Comparison of ENCODE assay signal across 1 cellular context in genomic region chr2:60885683-60886082, GRCh38.
TF ChIP-seq lines count a peak whose summit lies in the region.

No MANE protein-coding gene starts in this region.

TF ChIP-seq in HepG2, 621 proteins besides CTCF, POLR2A, EP300 and RAD21 (continued from another document and continues in another):
- TF ChIP-seq, protein P1, sequence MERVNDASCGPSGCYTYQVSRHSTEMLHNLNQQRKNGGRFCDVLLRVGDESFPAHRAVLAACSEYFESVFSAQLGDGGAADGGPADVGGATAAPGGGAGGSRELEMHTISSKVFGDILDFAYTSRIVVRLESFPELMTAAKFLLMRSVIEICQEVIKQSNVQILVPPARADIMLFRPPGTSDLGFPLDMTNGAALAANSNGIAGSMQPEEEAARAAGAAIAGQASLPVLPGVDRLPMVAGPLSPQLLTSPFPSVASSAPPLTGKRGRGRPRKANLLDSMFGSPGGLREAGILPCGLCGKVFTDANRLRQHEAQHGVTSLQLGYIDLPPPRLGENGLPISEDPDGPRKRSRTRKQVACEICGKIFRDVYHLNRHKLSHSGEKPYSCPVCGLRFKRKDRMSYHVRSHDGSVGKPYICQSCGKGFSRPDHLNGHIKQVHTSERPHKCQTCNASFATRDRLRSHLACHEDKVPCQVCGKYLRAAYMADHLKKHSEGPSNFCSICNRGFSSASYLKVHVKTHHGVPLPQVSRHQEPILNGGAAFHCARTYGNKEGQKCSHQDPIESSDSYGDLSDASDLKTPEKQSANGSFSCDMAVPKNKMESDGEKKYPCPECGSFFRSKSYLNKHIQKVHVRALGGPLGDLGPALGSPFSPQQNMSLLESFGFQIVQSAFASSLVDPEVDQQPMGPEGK (CRISPR knock-in tag; IDR thresholded peaks at IDR 0.05), result 0 out of 2 replicates have a peak, but pooled peaks have one; percentile 18
- TF ChIP-seq, protein P2, sequence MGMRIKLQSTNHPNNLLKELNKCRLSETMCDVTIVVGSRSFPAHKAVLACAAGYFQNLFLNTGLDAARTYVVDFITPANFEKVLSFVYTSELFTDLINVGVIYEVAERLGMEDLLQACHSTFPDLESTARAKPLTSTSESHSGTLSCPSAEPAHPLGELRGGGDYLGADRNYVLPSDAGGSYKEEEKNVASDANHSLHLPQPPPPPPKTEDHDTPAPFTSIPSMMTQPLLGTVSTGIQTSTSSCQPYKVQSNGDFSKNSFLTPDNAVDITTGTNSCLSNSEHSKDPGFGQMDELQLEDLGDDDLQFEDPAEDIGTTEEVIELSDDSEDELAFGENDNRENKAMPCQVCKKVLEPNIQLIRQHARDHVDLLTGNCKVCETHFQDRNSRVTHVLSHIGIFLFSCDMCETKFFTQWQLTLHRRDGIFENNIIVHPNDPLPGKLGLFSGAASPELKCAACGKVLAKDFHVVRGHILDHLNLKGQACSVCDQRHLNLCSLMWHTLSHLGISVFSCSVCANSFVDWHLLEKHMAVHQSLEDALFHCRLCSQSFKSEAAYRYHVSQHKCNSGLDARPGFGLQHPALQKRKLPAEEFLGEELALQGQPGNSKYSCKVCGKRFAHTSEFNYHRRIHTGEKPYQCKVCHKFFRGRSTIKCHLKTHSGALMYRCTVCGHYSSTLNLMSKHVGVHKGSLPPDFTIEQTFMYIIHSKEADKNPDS (CRISPR knock-in tag; IDR thresholded peaks at IDR 0.05), result no peak
- TF ChIP-seq MXD1 (CRISPR knock-in tag; IDR thresholded peaks at IDR 0.05), result no peak
- TF ChIP-seq ZNF468 (CRISPR knock-in tag; IDR thresholded peaks at IDR 0.05), result no peak
- 0 out of 2 replicates have a peak, but pooled peaks have one; percentile 71 for TF ChIP-seq KLF6 (CRISPR knock-in tag; IDR thresholded peaks at IDR 0.05)
- peak; percentile 46; the same call in 1 of the 2 replicates for TF ChIP-seq SOX13 (IDR thresholded peaks at IDR 0.05)
- TF ChIP-seq SOX13 (CRISPR knock-in tag; conservative IDR thresholded peaks at IDR 0.05 in 1 of 2, IDR thresholded peaks at IDR 0.05 in 1 of 2), result peak in 1 of 2 experiments; percentile 87; a peak in 2 of 4 replicates
- TF ChIP-seq TCF7L2 (IDR thresholded peaks at IDR 0.05; ENCODE audit: low read depth, low read length), result peak; percentile 61; the same call in 1 of the 2 replicates
- TF ChIP-seq, protein P3, sequence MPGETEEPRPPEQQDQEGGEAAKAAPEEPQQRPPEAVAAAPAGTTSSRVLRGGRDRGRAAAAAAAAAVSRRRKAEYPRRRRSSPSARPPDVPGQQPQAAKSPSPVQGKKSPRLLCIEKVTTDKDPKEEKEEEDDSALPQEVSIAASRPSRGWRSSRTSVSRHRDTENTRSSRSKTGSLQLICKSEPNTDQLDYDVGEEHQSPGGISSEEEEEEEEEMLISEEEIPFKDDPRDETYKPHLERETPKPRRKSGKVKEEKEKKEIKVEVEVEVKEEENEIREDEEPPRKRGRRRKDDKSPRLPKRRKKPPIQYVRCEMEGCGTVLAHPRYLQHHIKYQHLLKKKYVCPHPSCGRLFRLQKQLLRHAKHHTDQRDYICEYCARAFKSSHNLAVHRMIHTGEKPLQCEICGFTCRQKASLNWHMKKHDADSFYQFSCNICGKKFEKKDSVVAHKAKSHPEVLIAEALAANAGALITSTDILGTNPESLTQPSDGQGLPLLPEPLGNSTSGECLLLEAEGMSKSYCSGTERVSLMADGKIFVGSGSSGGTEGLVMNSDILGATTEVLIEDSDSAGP (CRISPR knock-in tag; IDR thresholded peaks at IDR 0.05; ENCODE audit: borderline replicate concordance), result no peak
- TF ChIP-seq NCOR1 (IDR thresholded peaks at IDR 0.05; ENCODE audit: borderline replicate concordance, low read length), result peak; percentile 59; the same call in 1 of the 2 replicates
- TF ChIP-seq TSC22D2 (CRISPR knock-in tag; IDR thresholded peaks at IDR 0.05; ENCODE audit: borderline replicate concordance), result no peak
- no peak for TF ChIP-seq HOXA9 (CRISPR knock-in tag; IDR thresholded peaks at IDR 0.05; ENCODE audit: borderline replicate concordance)
- TF ChIP-seq FOXA1 (IDR thresholded peaks at IDR 0.05), result no peak
- peak; percentile 90 for TF ChIP-seq FOXA1 (CRISPR knock-in tag; IDR thresholded peaks at IDR 0.05)
- TF ChIP-seq NAIF1 (CRISPR knock-in tag; IDR thresholded peaks at IDR 0.05; ENCODE audit: borderline replicate concordance), result no peak
- no peak for TF ChIP-seq MATR3 (CRISPR knock-in tag; IDR thresholded peaks at IDR 0.05)
- TF ChIP-seq SKI (IDR thresholded peaks at IDR 0.05; ENCODE audit: partially characterized antibody), result no peak
- no peak for TF ChIP-seq ZNF350 (CRISPR knock-in tag; IDR thresholded peaks at IDR 0.05; ENCODE audit: borderline replicate concordance, low read depth)
- no peak for TF ChIP-seq CAMTA2 (CRISPR knock-in tag; IDR thresholded peaks at IDR 0.05; ENCODE audit: borderline replicate concordance)
- no peak for TF ChIP-seq ZNF382 (CRISPR knock-in tag; IDR thresholded peaks at IDR 0.05; ENCODE audit: borderline replicate concordance)
- no peak for TF ChIP-seq PAX8 (CRISPR knock-in tag; IDR thresholded peaks at IDR 0.05; ENCODE audit: borderline replicate concordance)
- no peak for TF ChIP-seq ZNF446 (CRISPR knock-in tag; IDR thresholded peaks at IDR 0.05)
- peak; percentile 25; the same call in 1 of the 2 replicates for TF ChIP-seq ATF1 (CRISPR knock-in tag; IDR thresholded peaks at IDR 0.05)
- no peak; the same call in 1 of the 2 replicates for TF ChIP-seq CREB1 (IDR thresholded peaks at IDR 0.05)
- TF ChIP-seq CREB1 (CRISPR knock-in tag; IDR thresholded peaks at IDR 0.05), result peak; percentile 50; the same call in 1 of the 2 replicates
- TF ChIP-seq KDM2A (CRISPR knock-in tag; IDR thresholded peaks at IDR 0.05; ENCODE audit: borderline replicate concordance, low read depth), result no peak
- TF ChIP-seq ZNF3 (CRISPR knock-in tag; IDR thresholded peaks at IDR 0.05), result no peak
- TF ChIP-seq ASH2L (IDR thresholded peaks at IDR 0.05; ENCODE audit: insufficient read length, low read depth, low read length), result peak; percentile 53
- TF ChIP-seq MAFF (IDR thresholded peaks at IDR 0.05; ENCODE audit: low read depth, low read length), result peak; percentile 91
- TF ChIP-seq ZNF652 (CRISPR knock-in tag; IDR thresholded peaks at IDR 0.05; ENCODE audit: borderline replicate concordance, low read depth), result peak; percentile 89
- TF ChIP-seq GMEB2 (CRISPR knock-in tag; IDR thresholded peaks at IDR 0.05; ENCODE audit: low read depth), result no peak
- no peak for TF ChIP-seq ZNF354B (CRISPR knock-in tag; IDR thresholded peaks at IDR 0.05)
- no peak for TF ChIP-seq ZNF878 (CRISPR knock-in tag; IDR thresholded peaks at IDR 0.05)
- TF ChIP-seq, protein P4, sequence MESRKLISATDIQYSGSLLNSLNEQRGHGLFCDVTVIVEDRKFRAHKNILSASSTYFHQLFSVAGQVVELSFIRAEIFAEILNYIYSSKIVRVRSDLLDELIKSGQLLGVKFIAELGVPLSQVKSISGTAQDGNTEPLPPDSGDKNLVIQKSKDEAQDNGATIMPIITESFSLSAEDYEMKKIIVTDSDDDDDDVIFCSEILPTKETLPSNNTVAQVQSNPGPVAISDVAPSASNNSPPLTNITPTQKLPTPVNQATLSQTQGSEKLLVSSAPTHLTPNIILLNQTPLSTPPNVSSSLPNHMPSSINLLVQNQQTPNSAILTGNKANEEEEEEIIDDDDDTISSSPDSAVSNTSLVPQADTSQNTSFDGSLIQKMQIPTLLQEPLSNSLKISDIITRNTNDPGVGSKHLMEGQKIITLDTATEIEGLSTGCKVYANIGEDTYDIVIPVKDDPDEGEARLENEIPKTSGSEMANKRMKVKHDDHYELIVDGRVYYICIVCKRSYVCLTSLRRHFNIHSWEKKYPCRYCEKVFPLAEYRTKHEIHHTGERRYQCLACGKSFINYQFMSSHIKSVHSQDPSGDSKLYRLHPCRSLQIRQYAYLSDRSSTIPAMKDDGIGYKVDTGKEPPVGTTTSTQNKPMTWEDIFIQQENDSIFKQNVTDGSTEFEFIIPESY (CRISPR knock-in tag; IDR thresholded peaks at IDR 0.05), result no peak
- peak; percentile 95 for TF ChIP-seq CEBPB (IDR thresholded peaks at IDR 0.05; ENCODE audit: borderline replicate concordance, low read depth, low read length)
- TF ChIP-seq GTF2F1 (IDR thresholded peaks at IDR 0.05; ENCODE audit: low read length), result no peak
- no peak for TF ChIP-seq ZFAT (CRISPR knock-in tag; conservative IDR thresholded peaks at IDR 0.05)
- TF ChIP-seq KMT2B (CRISPR knock-in tag; IDR thresholded peaks at IDR 0.05), result 0 out of 2 replicates have a peak, but pooled peaks have one; percentile 47
- TF ChIP-seq, protein P5, sequence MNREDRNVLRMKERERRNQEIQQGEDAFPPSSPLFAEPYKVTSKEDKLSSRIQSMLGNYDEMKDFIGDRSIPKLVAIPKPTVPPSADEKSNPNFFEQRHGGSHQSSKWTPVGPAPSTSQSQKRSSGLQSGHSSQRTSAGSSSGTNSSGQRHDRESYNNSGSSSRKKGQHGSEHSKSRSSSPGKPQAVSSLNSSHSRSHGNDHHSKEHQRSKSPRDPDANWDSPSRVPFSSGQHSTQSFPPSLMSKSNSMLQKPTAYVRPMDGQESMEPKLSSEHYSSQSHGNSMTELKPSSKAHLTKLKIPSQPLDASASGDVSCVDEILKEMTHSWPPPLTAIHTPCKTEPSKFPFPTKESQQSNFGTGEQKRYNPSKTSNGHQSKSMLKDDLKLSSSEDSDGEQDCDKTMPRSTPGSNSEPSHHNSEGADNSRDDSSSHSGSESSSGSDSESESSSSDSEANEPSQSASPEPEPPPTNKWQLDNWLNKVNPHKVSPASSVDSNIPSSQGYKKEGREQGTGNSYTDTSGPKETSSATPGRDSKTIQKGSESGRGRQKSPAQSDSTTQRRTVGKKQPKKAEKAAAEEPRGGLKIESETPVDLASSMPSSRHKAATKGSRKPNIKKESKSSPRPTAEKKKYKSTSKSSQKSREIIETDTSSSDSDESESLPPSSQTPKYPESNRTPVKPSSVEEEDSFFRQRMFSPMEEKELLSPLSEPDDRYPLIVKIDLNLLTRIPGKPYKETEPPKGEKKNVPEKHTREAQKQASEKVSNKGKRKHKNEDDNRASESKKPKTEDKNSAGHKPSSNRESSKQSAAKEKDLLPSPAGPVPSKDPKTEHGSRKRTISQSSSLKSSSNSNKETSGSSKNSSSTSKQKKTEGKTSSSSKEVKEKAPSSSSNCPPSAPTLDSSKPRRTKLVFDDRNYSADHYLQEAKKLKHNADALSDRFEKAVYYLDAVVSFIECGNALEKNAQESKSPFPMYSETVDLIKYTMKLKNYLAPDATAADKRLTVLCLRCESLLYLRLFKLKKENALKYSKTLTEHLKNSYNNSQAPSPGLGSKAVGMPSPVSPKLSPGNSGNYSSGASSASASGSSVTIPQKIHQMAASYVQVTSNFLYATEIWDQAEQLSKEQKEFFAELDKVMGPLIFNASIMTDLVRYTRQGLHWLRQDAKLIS (CRISPR knock-in tag; IDR thresholded peaks at IDR 0.05), result no peak
- TF ChIP-seq MXI1 (IDR thresholded peaks at IDR 0.05; ENCODE audit: borderline replicate concordance, low read depth, low read length), result no peak
- TF ChIP-seq ZNF737 (CRISPR knock-in tag; IDR thresholded peaks at IDR 0.05; ENCODE audit: borderline replicate concordance), result no peak
- no peak for TF ChIP-seq POLR2AphosphoS5 (IDR thresholded peaks at IDR 0.05; ENCODE audit: low read depth, low read length)
- TF ChIP-seq, protein P6, sequence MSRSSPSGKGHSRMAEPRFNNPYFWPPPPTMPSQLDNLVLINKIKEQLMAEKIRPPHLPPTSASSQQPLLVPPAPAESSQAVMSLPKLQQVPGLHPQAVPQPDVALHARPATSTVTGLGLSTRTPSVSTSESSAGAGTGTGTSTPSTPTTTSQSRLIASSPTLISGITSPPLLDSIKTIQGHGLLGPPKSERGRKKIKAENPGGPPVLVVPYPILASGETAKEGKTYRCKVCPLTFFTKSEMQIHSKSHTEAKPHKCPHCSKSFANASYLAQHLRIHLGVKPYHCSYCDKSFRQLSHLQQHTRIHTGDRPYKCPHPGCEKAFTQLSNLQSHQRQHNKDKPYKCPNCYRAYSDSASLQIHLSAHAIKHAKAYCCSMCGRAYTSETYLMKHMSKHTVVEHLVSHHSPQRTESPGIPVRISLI (CRISPR knock-in tag; IDR thresholded peaks at IDR 0.05; ENCODE audit: borderline replicate concordance), result peak; percentile 39; the same call in 1 of the 2 replicates
- TF ChIP-seq ZMYM3 (CRISPR knock-in tag; IDR thresholded peaks at IDR 0.05), result no peak
- 0 out of 2 replicates have a peak, but pooled peaks have one; percentile 31 for TF ChIP-seq TGIF2 (CRISPR knock-in tag; IDR thresholded peaks at IDR 0.05)
- 0 out of 2 replicates have a peak, but pooled peaks have one; percentile 19 for TF ChIP-seq DMAP1 (CRISPR knock-in tag; IDR thresholded peaks at IDR 0.05)
- no peak for TF ChIP-seq ARID3A (IDR thresholded peaks at IDR 0.05; ENCODE audit: low read depth, low read length)
- 0 out of 2 replicates have a peak, but pooled peaks have one; percentile 28 for TF ChIP-seq NFIC (IDR thresholded peaks at IDR 0.05; ENCODE audit: low read length)
- TF ChIP-seq ZNF879 (CRISPR knock-in tag; IDR thresholded peaks at IDR 0.05), result no peak
- TF ChIP-seq PLRG1 (conservative IDR thresholded peaks at IDR 0.05), result no peak
- no peak for TF ChIP-seq CHD4 (IDR thresholded peaks at IDR 0.05; ENCODE audit: borderline replicate concordance, low read length)
- peak; percentile 57 for TF ChIP-seq BCL6 (CRISPR knock-in tag; IDR thresholded peaks at IDR 0.05)
